Comparison of ENCODE assay signal across 8 cellular contexts in the genomic region with DNA sequence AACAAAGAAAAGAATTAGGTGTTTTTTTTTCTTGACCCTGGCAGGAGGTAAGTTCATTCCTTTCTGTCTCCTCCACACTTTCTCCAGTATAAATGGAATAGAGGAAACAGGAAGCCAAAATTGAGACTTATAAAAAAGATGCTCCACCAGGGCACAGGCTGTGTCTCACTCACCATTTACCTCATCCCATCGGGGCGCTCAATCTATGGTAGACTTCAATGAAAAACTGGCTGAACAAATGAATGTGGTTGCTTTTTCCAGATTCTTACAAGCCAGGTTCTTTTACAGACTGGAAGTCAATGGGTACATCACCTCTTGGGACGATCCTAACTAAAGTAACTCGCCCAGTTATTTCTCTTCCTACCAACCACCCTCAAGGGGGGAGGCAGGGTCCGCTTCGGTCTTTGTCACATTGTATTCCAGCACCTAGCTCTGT. TPM values are rescaled to one million over a fixed set of nuclear protein-coding genes. Genes with fewer than 3 reads are reported as not detected.
DNase-seq lines count a peak whose midpoint lies in the region; ATAC-seq and TF ChIP-seq lines count a peak whose summit lies in the region.

No MANE protein-coding gene starts in this region.

- no peaks in the 10 kb centered on the region for H3K27me3 ChIP-seq in ACC112 (ENCODE audit: insufficient read depth, low read length)
- peaks cover 4% of the 10 kb centered on the region for H3K27me3 ChIP-seq in iPS-18a (ENCODE audit: control insufficient read depth, insufficient read depth, low read length)
- no peaks in the 10 kb centered on the region for H3K27me3 ChIP-seq in stomach

- peak overlapping the region; percentile 30 for H3K27ac ChIP-seq in ACC112 (ENCODE audit: low read depth, low read length)
- H3K27ac ChIP-seq in iPS-18a (ENCODE audit: low read length) = no peak overlapping the region
- peak overlapping the region; percentile 87 to 94 (median 91) for H3K27ac ChIP-seq in stomach

- 2 to 10% (median 4%) methylated on average over 6 of the region's 6 CpGs for WGBS in stomach, 5 donors

- peaks cover 4% of the 10 kb centered on the region for H3K79me2 ChIP-seq in ACC112 (ENCODE audit: control insufficient read depth, insufficient read depth, low read length, unreplicated experiment)

- H3K9ac ChIP-seq in iPS-18a (ENCODE audit: low read length) = peak overlapping the region; percentile 60

- H2AFZ ChIP-seq in ACC112 (ENCODE audit: low read length, unreplicated experiment) = peak overlapping the region; percentile 92

- no peak for TF ChIP-seq CTCF in stomach (IDR thresholded peaks at IDR 0.05)

- H3K9me3 ChIP-seq in iPS-18a (ENCODE audit: control insufficient read depth, low read depth, low read length) (no peaks in the 10 kb centered on the region), stomach (no peaks in the 10 kb centered on the region)

- H3K4me1 ChIP-seq in ACC112 (ENCODE audit: control insufficient read depth, insufficient read depth, low read length, unreplicated experiment) (no peaks in the 10 kb centered on the region), iPS-18a (ENCODE audit: control insufficient read depth, low read depth, low read length) (peaks cover 4% of the 10 kb centered on the region), stomach (peaks cover 7 to 23% (median 11%) of the 10 kb centered on the region in 4 donors)

- no peak for DNase-seq in activated naive CD8-positive, alpha-beta T cell treated with anti-CD3 and anti-CD28 coated beads for 36 hours
- DNase-seq in stomach (no peak), kidney glomerular epithelial cell (lab: John Stamatoyannopoulos, UW) (no peak), DMS114 treated with DMSO at 0.1 percent for 48 hours (lab: John Stamatoyannopoulos, UW; ENCODE audit: unreplicated experiment) (no peak)

- H3K36me3 Mint-ChIP-seq in activated naive CD8-positive, alpha-beta T cell treated with anti-CD3 and anti-CD28 coated beads for 36 hours = peaks cover 7% of the 10 kb centered on the region

- no peaks in the 10 kb centered on the region for H3K9me3 Mint-ChIP-seq in activated naive CD8-positive, alpha-beta T cell treated with anti-CD3 and anti-CD28 coated beads for 36 hours

- ATAC-seq in GM19023 (IDR thresholded peaks at IDR 0.05; ENCODE audit: unreplicated experiment) (peak; percentile 33), HG03354 (IDR thresholded peaks at IDR 0.05; ENCODE audit: poor library complexity, severe bottlenecking, unreplicated experiment) (peak; percentile 22)

- TF ChIP-seq POLR2A in stomach (IDR thresholded peaks at IDR 0.05) = no peak

- peak overlapping the region; percentile 84 for H3K4me3 Mint-ChIP-seq in activated naive CD8-positive, alpha-beta T cell treated with anti-CD3 and anti-CD28 coated beads for 36 hours

- H3K36me3 ChIP-seq in ACC112 (ENCODE audit: insufficient read depth, low read length) (no peaks in the 10 kb centered on the region), iPS-18a (ENCODE audit: control insufficient read depth, low read depth, low read length) (no peaks in the 10 kb centered on the region), stomach (peaks cover 0 to 21% (median 11%) of the 10 kb centered on the region in 4 donors)

- no peak for TF ChIP-seq EP300 in stomach (IDR thresholded peaks at IDR 0.05)

- no peaks in the 10 kb centered on the region for H3K27me3 Mint-ChIP-seq in activated naive CD8-positive, alpha-beta T cell treated with anti-CD3 and anti-CD28 coated beads for 36 hours

- H3K27ac Mint-ChIP-seq in activated naive CD8-positive, alpha-beta T cell treated with anti-CD3 and anti-CD28 coated beads for 36 hours = peak overlapping the region; percentile 72

- peaks cover 27% of the 10 kb centered on the region for H3K4me1 Mint-ChIP-seq in activated naive CD8-positive, alpha-beta T cell treated with anti-CD3 and anti-CD28 coated beads for 36 hours

- H3K4me3 ChIP-seq in ACC112 (ENCODE audit: low read depth, low read length) = peak overlapping the region; percentile 96
- peak overlapping the region; percentile 92 for H3K4me3 ChIP-seq in iPS-18a (ENCODE audit: low read length)
- peak overlapping the region; percentile 65 to 93 (median 88) for H3K4me3 ChIP-seq in stomach

- intact Hi-C loops in stomach (cut with DNase I; ENCODE audit: low total_unique reads) = no loop called here

RNA-seq across cellular contexts. Expression of gene COMMD8, which starts 0.7 kb away (rescaled TPM):
- 10 to 100 TPM; 32.4 to 32.8 TPM for total RNA-seq in activated naive CD8-positive, alpha-beta T cell treated with anti-CD3 and anti-CD28 coated beads for 36 hours
- 10 to 100 TPM in 2 of 5 donors, 1 to 10 TPM in 2, not detected in 1; 2.6 to 11.9 (median 9.7) TPM for total RNA-seq in stomach
- polyA plus RNA-seq in stomach = 10 to 100 TPM; 11.8 to 25.1 (median 23.7) TPM

RNA-seq across cellular contexts. Expression of gene ATP10D, which starts 22.3 kb away (rescaled TPM):
- 1 to 10 TPM; 7.9 to 9.8 TPM for total RNA-seq in activated naive CD8-positive, alpha-beta T cell treated with anti-CD3 and anti-CD28 coated beads for 36 hours
- total RNA-seq in stomach = 10 to 100 TPM in 3 of 5 donors, 1 to 10 TPM in 2; 4.6 to 72.9 (median 20.9) TPM
- 1 to 10 TPM; 1.5 to 4.9 (median 2.2) TPM for polyA plus RNA-seq in stomach
